In genomic region chr4:8374851-8375649, GRCh38 we compare ENCODE assay signal across 16 cellular contexts.
DNase-seq lines count a peak whose midpoint lies in the region; ATAC-seq and TF ChIP-seq lines count a peak whose summit lies in the region.
"Had no signal": no experiment of that assay in that cellular context is flagged by ENCODE, and none has a peak within 500 bp of the region (broad histone marks: within the 10 kb centered on the region; RNA-seq: fewer than 3 reads in every experiment).

No MANE protein-coding gene starts in this region.

- H3K27ac ChIP-seq in BLaER1, result peak overlapping the region; percentile 50
- no peak overlapping the region for H3K27ac ChIP-seq in GM23338 (ENCODE audit: low read depth)
- no peak overlapping the region for H3K27ac ChIP-seq in tibial artery
- no peak overlapping the region for H3K27ac ChIP-seq in uterus
- H3K27ac ChIP-seq: SJCRH30 had no signal

- H4K20me1 ChIP-seq in BLaER1 (peaks cover 12% of the 10 kb centered on the region), GM23338 (replicated peaks; ENCODE audit: insufficient read depth) (no peaks in the 10 kb centered on the region)

- H3K9me3 ChIP-seq in BLaER1 (no peaks in the 10 kb centered on the region), tibial artery (no peaks in the 10 kb centered on the region), uterus (no peaks in the 10 kb centered on the region)
- H3K9me3 ChIP-seq: SJCRH30 had no signal

- DNase-seq in GM23338 (ENCODE audit: low spot score) (no peak), chondrocyte (ENCODE audit: low spot score) (peak; percentile 91), posterior vena cava (ENCODE audit: low spot score) (peak; percentile 70), tibial artery (no peak), uterus (no peak)
- DNase-seq in stimulated activated naive B cell treated with anti-CD40 and anti-IgM and Interleukin-4, amounts not matched to agents 10 μg/mL and 1 μg/mL and 100 μg/mL, for 72 hours, result no peak
- DNase-seq: ACHN, DMS79 treated with DMSO at 0.1 percent for 48 hours, KG1, NCI-H1105 treated with DMSO at 0.1 percent for 48 hours, NCI-H187, NCI-H2107, NCI-H510A, NCI-H748 treated with DMSO at 0.1 percent for 48 hours, SJCRH30 had no signal

- H3K27me3 Mint-ChIP-seq in GM23338 (ENCODE audit: insufficient read depth, low read depth, poor library complexity), result peaks cover 24% of the 10 kb centered on the region
- no peaks in the 10 kb centered on the region for H3K27me3 Mint-ChIP-seq in chondrocyte (ENCODE audit: low read depth)
- H3K27me3 Mint-ChIP-seq in stimulated activated naive B cell treated with anti-CD40 and anti-IgM and Interleukin-4, amounts not matched to agents 10 μg/mL and 1 μg/mL and 100 μg/mL, for 72 hours, result no peaks in the 10 kb centered on the region

- H3K9me3 Mint-ChIP-seq in GM23338 (no peaks in the 10 kb centered on the region), chondrocyte (ENCODE audit: low read depth) (no peaks in the 10 kb centered on the region)
- H3K9me3 Mint-ChIP-seq in stimulated activated naive B cell treated with anti-CD40 and anti-IgM and Interleukin-4, amounts not matched to agents 10 μg/mL and 1 μg/mL and 100 μg/mL, for 72 hours, result no peaks in the 10 kb centered on the region

- H3K4me2 ChIP-seq in BLaER1, result peak overlapping the region; percentile 99
- H3K4me2 ChIP-seq in GM23338, result no peak overlapping the region

- no peak overlapping the region for H2AFZ ChIP-seq in GM23338

- no peaks in the 10 kb centered on the region for H3F3A ChIP-seq in GM23338 (replicated peaks; ENCODE audit: low read depth)

- H3K4me3 Mint-ChIP-seq in GM23338 (no peak overlapping the region), chondrocyte (ENCODE audit: unreplicated experiment) (no peak overlapping the region)
- no peak overlapping the region for H3K4me3 Mint-ChIP-seq in stimulated activated naive B cell treated with anti-CD40 and anti-IgM and Interleukin-4, amounts not matched to agents 10 μg/mL and 1 μg/mL and 100 μg/mL, for 72 hours

- H3K36me3 Mint-ChIP-seq in GM23338 (ENCODE audit: low read depth) (no peaks in the 10 kb centered on the region; the same call in 2 of the 3 replicates), chondrocyte (ENCODE audit: low read depth) (peaks cover 7% of the 10 kb centered on the region)
- H3K36me3 Mint-ChIP-seq in stimulated activated naive B cell treated with anti-CD40 and anti-IgM and Interleukin-4, amounts not matched to agents 10 μg/mL and 1 μg/mL and 100 μg/mL, for 72 hours, result peaks cover 29 to 33% of the 10 kb centered on the region in 2 donors

- H3K27me3 ChIP-seq in BLaER1, result no peaks in the 10 kb centered on the region
- no peaks in the 10 kb centered on the region for H3K27me3 ChIP-seq in GM23338 (ENCODE audit: insufficient read depth)
- no peaks in the 10 kb centered on the region for H3K27me3 ChIP-seq in tibial artery
- H3K27me3 ChIP-seq in uterus, result no peaks in the 10 kb centered on the region
- H3K27me3 ChIP-seq: SJCRH30 had no signal

- no peaks in the 10 kb centered on the region for H3K79me2 ChIP-seq in GM23338 (replicated peaks; ENCODE audit: insufficient read depth)

- no peaks in the 10 kb centered on the region for H3K9me2 ChIP-seq in GM23338 (ENCODE audit: insufficient read depth)

- H3K4me1 ChIP-seq in BLaER1, result peaks cover 100% of the 10 kb centered on the region
- H3K4me1 ChIP-seq in GM23338 (ENCODE audit: insufficient read depth), result no peaks in the 10 kb centered on the region
- H3K4me1 ChIP-seq in tibial artery, result no peaks in the 10 kb centered on the region
- no peaks in the 10 kb centered on the region for H3K4me1 ChIP-seq in uterus
- H3K4me1 ChIP-seq: SJCRH30 had no signal

- intact Hi-C loops in posterior vena cava (cut with DNase I), result no loop called here
- intact Hi-C loops in tibial artery (cut with DNase I; ENCODE audit: low total_unique reads), result no loop called here
- intact Hi-C loops in uterus (cut with DNase I; ENCODE audit: low total_unique reads), result no loop called here

- H3K36me3 ChIP-seq in BLaER1, result peaks cover 78% of the 10 kb centered on the region
- no peaks in the 10 kb centered on the region for H3K36me3 ChIP-seq in GM23338 (ENCODE audit: insufficient read depth)
- peaks cover 16 to 97% (median 51%) of the 10 kb centered on the region in 3 donors for H3K36me3 ChIP-seq in tibial artery
- no peaks in the 10 kb centered on the region for H3K36me3 ChIP-seq in uterus
- H3K36me3 ChIP-seq: SJCRH30 had no signal

- no peak for TF ChIP-seq POLR2A in uterus (IDR thresholded peaks at IDR 0.05)

- H3K27ac Mint-ChIP-seq in GM23338 (no peak overlapping the region), chondrocyte (ENCODE audit: unreplicated experiment) (no peak overlapping the region)
- no peak overlapping the region for H3K27ac Mint-ChIP-seq in stimulated activated naive B cell treated with anti-CD40 and anti-IgM and Interleukin-4, amounts not matched to agents 10 μg/mL and 1 μg/mL and 100 μg/mL, for 72 hours

- peak overlapping the region; percentile 17; the same call in 1 of the 2 replicates for H3K9ac ChIP-seq in BLaER1

- peak; percentile 14; the same call in 2 of the 3 replicates for ATAC-seq in GM23338
- no peak for ATAC-seq in stimulated activated naive B cell treated with anti-CD40 and anti-IgM and Interleukin-4, amounts not matched to agents 10 μg/mL and 1 μg/mL and 100 μg/mL, for 72 hours (replicated peaks)

- H3K4me1 Mint-ChIP-seq in GM23338, result peaks cover 14% of the 10 kb centered on the region
- H3K4me1 Mint-ChIP-seq in chondrocyte (ENCODE audit: low read depth), result no peaks in the 10 kb centered on the region
- no peaks in the 10 kb centered on the region for H3K4me1 Mint-ChIP-seq in stimulated activated naive B cell treated with anti-CD40 and anti-IgM and Interleukin-4, amounts not matched to agents 10 μg/mL and 1 μg/mL and 100 μg/mL, for 72 hours

- H3K4me3 ChIP-seq in BLaER1 (no peak overlapping the region), GM23338 (no peak overlapping the region), tibial artery (no peak overlapping the region), uterus (no peak overlapping the region)
- H3K4me3 ChIP-seq: SJCRH30 had no signal

- TF ChIP-seq CTCF in GM23338 (conservative IDR thresholded peaks at IDR 0.05; ENCODE audit: low read depth in 2 of 2) (0 out of 4 replicates have a peak, but pooled peaks of 1 of the 2 experiments have one; percentile 9), chondrocyte (IDR thresholded peaks at IDR 0.05) (no peak), tibial artery (IDR thresholded peaks at IDR 0.05) (no peak), uterus (IDR thresholded peaks at IDR 0.05) (no peak)

TF ChIP-seq in GM23338, 12 proteins besides CTCF, POLR2A, EP300 and RAD21:
- TF ChIP-seq CREB1 (CRISPR knock-in tag; IDR thresholded peaks at IDR 0.05; ENCODE audit: low read depth) (no peak), JUNB (IDR thresholded peaks at IDR 0.05; ENCODE audit: unreplicated experiment) (no peak), EZH2 (IDR thresholded peaks at IDR 0.05; ENCODE audit: low read depth, unreplicated experiment) (no peak), EZH2phosphoT487 (IDR thresholded peaks at IDR 0.05; ENCODE audit: unreplicated experiment) (no peak), STAT1 (IDR thresholded peaks at IDR 0.05; ENCODE audit: unreplicated experiment) (no peak)

Comparison
In these comparisons a context has a peak if more than half of its experiments do, and no peak if none do; other contexts are left out.
1. DNase-seq: peak in chondrocyte (single experiment) and posterior vena cava (single experiment); none in GM23338 (single experiment), tibial artery (0 of 2), stimulated activated naive B cell treated with anti-CD40 and anti-IgM and Interleukin-4, amounts not matched to agents 10 μg/mL and 1 μg/mL and 100 μg/mL, for 72 hours (single experiment) and uterus (0 of 2).